1 cellular context compared by ENCODE assay signal in the genomic region with DNA sequence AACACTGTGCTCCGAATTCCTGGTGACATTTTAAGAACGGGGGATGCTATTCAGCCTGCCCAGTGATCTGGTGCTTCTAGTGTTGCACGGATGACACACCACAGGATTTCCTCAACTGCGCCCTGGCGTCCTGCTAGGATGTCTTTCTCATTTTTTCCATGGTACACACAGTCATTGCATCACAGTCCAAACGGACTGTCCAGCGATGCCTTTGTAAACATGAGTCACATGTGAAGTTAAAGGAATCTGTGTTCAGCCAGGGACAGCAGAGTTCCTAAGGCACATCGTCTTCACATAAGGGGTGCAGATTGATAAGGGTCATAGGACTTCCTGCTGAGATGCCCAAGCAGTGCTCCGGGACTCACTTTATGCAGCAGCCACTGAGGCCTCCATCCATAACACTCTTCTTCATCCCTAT.
TF ChIP-seq lines count a peak whose summit lies in the region.

No MANE protein-coding gene starts in this region.

TF ChIP-seq in HepG2, 621 proteins besides CTCF, POLR2A, EP300 and RAD21 (continued from another document and continues in another):
- TF ChIP-seq, protein P1, sequence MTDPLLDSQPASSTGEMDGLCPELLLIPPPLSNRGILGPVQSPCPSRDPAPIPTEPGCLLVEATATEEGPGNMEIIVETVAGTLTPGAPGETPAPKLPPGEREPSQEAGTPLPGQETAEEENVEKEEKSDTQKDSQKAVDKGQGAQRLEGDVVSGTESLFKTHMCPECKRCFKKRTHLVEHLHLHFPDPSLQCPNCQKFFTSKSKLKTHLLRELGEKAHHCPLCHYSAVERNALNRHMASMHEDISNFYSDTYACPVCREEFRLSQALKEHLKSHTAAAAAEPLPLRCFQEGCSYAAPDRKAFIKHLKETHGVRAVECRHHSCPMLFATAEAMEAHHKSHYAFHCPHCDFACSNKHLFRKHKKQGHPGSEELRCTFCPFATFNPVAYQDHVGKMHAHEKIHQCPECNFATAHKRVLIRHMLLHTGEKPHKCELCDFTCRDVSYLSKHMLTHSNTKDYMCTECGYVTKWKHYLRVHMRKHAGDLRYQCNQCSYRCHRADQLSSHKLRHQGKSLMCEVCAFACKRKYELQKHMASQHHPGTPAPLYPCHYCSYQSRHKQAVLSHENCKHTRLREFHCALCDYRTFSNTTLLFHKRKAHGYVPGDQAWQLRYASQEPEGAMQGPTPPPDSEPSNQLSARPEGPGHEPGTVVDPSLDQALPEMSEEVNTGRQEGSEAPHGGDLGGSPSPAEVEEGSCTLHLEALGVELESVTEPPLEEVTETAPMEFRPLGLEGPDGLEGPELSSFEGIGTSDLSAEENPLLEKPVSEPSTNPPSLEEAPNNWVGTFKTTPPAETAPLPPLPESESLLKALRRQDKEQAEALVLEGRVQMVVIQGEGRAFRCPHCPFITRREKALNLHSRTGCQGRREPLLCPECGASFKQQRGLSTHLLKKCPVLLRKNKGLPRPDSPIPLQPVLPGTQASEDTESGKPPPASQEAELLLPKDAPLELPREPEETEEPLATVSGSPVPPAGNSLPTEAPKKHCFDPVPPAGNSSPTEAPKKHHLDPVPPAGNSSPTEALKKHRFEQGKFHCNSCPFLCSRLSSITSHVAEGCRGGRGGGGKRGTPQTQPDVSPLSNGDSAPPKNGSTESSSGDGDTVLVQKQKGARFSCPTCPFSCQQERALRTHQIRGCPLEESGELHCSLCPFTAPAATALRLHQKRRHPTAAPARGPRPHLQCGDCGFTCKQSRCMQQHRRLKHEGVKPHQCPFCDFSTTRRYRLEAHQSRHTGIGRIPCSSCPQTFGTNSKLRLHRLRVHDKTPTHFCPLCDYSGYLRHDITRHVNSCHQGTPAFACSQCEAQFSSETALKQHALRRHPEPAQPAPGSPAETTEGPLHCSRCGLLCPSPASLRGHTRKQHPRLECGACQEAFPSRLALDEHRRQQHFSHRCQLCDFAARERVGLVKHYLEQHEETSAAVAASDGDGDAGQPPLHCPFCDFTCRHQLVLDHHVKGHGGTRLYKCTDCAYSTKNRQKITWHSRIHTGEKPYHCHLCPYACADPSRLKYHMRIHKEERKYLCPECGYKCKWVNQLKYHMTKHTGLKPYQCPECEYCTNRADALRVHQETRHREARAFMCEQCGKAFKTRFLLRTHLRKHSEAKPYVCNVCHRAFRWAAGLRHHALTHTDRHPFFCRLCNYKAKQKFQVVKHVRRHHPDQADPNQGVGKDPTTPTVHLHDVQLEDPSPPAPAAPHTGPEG (CRISPR knock-in tag; IDR thresholded peaks at IDR 0.05), result no peak
- TF ChIP-seq ZNF101 (CRISPR knock-in tag; IDR thresholded peaks at IDR 0.05; ENCODE audit: borderline replicate concordance, low read depth), result no peak
- TF ChIP-seq FOXK2 (IDR thresholded peaks at IDR 0.05), result peak; percentile 89
- peak; percentile 64 for TF ChIP-seq KLF6 (CRISPR knock-in tag; IDR thresholded peaks at IDR 0.05)
- TF ChIP-seq, protein P2, sequence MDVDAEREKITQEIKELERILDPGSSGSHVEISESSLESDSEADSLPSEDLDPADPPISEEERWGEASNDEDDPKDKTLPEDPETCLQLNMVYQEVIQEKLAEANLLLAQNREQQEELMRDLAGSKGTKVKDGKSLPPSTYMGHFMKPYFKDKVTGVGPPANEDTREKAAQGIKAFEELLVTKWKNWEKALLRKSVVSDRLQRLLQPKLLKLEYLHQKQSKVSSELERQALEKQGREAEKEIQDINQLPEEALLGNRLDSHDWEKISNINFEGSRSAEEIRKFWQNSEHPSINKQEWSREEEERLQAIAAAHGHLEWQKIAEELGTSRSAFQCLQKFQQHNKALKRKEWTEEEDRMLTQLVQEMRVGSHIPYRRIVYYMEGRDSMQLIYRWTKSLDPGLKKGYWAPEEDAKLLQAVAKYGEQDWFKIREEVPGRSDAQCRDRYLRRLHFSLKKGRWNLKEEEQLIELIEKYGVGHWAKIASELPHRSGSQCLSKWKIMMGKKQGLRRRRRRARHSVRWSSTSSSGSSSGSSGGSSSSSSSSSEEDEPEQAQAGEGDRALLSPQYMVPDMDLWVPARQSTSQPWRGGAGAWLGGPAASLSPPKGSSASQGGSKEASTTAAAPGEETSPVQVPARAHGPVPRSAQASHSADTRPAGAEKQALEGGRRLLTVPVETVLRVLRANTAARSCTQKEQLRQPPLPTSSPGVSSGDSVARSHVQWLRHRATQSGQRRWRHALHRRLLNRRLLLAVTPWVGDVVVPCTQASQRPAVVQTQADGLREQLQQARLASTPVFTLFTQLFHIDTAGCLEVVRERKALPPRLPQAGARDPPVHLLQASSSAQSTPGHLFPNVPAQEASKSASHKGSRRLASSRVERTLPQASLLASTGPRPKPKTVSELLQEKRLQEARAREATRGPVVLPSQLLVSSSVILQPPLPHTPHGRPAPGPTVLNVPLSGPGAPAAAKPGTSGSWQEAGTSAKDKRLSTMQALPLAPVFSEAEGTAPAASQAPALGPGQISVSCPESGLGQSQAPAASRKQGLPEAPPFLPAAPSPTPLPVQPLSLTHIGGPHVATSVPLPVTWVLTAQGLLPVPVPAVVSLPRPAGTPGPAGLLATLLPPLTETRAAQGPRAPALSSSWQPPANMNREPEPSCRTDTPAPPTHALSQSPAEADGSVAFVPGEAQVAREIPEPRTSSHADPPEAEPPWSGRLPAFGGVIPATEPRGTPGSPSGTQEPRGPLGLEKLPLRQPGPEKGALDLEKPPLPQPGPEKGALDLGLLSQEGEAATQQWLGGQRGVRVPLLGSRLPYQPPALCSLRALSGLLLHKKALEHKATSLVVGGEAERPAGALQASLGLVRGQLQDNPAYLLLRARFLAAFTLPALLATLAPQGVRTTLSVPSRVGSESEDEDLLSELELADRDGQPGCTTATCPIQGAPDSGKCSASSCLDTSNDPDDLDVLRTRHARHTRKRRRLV (CRISPR knock-in tag; IDR thresholded peaks at IDR 0.05), result no peak
- TF ChIP-seq MED8 (CRISPR knock-in tag; IDR thresholded peaks at IDR 0.05; ENCODE audit: insufficient replicate concordance), result no peak
- peak; percentile 87; the same call in 1 of the 2 replicates for TF ChIP-seq ZNF335 (CRISPR knock-in tag; IDR thresholded peaks at IDR 0.05)
- no peak for TF ChIP-seq ZNF251 (CRISPR knock-in tag; IDR thresholded peaks at IDR 0.05)
- TF ChIP-seq MYC (CRISPR knock-in tag; IDR thresholded peaks at IDR 0.05; ENCODE audit: borderline replicate concordance), result no peak; the same call in 1 of the 2 replicates
- TF ChIP-seq ARNT2 (CRISPR knock-in tag; IDR thresholded peaks at IDR 0.05; ENCODE audit: low read depth), result peak; percentile 78
- TF ChIP-seq TBX3 (IDR thresholded peaks at IDR 0.05; ENCODE audit: borderline replicate concordance), result no peak
- no peak for TF ChIP-seq SMAD9 (CRISPR knock-in tag; IDR thresholded peaks at IDR 0.05)
- TF ChIP-seq, protein P3, sequence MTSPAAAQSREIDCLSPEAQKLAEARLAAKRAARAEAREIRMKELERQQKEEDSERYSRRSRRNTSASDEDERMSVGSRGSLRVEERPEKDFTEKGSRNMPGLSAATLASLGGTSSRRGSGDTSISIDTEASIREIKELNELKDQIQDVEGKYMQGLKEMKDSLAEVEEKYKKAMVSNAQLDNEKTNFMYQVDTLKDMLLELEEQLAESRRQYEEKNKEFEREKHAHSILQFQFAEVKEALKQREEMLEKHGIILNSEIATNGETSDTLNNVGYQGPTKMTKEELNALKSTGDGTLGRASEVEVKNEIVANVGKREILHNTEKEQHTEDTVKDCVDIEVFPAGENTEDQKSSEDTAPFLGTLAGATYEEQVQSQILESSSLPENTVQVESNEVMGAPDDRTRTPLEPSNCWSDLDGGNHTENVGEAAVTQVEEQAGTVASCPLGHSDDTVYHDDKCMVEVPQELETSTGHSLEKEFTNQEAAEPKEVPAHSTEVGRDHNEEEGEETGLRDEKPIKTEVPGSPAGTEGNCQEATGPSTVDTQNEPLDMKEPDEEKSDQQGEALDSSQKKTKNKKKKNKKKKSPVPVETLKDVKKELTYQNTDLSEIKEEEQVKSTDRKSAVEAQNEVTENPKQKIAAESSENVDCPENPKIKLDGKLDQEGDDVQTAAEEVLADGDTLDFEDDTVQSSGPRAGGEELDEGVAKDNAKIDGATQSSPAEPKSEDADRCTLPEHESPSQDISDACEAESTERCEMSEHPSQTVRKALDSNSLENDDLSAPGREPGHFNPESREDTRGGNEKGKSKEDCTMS (CRISPR knock-in tag; conservative IDR thresholded peaks at IDR 0.05), result no peak
- peak; percentile 81 for TF ChIP-seq KDM6A (CRISPR knock-in tag; IDR thresholded peaks at IDR 0.05; ENCODE audit: low read depth)
- TF ChIP-seq ZKSCAN1 (IDR thresholded peaks at IDR 0.05; ENCODE audit: low read length), result 0 out of 2 replicates have a peak, but pooled peaks have one; percentile 8
- TF ChIP-seq JUN (CRISPR knock-in tag; IDR thresholded peaks at IDR 0.05), result peak; percentile 89; the same call in 1 of the 2 replicates
- TF ChIP-seq, protein P4, sequence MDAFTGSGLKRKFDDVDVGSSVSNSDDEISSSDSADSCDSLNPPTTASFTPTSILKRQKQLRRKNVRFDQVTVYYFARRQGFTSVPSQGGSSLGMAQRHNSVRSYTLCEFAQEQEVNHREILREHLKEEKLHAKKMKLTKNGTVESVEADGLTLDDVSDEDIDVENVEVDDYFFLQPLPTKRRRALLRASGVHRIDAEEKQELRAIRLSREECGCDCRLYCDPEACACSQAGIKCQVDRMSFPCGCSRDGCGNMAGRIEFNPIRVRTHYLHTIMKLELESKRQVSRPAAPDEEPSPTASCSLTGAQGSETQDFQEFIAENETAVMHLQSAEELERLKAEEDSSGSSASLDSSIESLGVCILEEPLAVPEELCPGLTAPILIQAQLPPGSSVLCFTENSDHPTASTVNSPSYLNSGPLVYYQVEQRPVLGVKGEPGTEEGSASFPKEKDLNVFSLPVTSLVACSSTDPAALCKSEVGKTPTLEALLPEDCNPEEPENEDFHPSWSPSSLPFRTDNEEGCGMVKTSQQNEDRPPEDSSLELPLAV (CRISPR knock-in tag; conservative IDR thresholded peaks at IDR 0.05; ENCODE audit: low read depth), result no peak
- no peak for TF ChIP-seq SETDB1 (CRISPR knock-in tag; IDR thresholded peaks at IDR 0.05; ENCODE audit: borderline replicate concordance)
- TF ChIP-seq ZNF556 (CRISPR knock-in tag; IDR thresholded peaks at IDR 0.05; ENCODE audit: borderline replicate concordance), result peak; percentile 81; the same call in 1 of the 2 replicates
- no peak for TF ChIP-seq ZNF652 (CRISPR knock-in tag; IDR thresholded peaks at IDR 0.05; ENCODE audit: borderline replicate concordance, low read depth)
- TF ChIP-seq KLF9 (CRISPR knock-in tag; IDR thresholded peaks at IDR 0.05; ENCODE audit: low read depth), result no peak
- TF ChIP-seq, protein P5, sequence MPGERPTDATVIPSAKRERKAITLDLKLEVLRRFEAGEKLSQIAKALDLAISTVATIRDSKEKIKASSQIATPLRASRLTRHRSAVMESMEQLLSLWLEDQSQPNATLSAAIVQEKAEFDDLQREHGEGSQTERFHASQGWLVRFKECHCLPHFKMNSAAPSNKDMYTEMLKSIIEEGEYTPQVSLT (CRISPR knock-in tag; IDR thresholded peaks at IDR 0.05; ENCODE audit: borderline replicate concordance, low read depth), result no peak
- TF ChIP-seq KMT2A (CRISPR knock-in tag; IDR thresholded peaks at IDR 0.05), result no peak
- TF ChIP-seq ZBTB20 (CRISPR knock-in tag; IDR thresholded peaks at IDR 0.05; ENCODE audit: borderline replicate concordance, low read depth), result peak; percentile 85; the same call in 1 of the 2 replicates
- no peak for TF ChIP-seq ZNF329 (CRISPR knock-in tag; IDR thresholded peaks at IDR 0.05; ENCODE audit: low read depth)
- TF ChIP-seq, protein P6, sequence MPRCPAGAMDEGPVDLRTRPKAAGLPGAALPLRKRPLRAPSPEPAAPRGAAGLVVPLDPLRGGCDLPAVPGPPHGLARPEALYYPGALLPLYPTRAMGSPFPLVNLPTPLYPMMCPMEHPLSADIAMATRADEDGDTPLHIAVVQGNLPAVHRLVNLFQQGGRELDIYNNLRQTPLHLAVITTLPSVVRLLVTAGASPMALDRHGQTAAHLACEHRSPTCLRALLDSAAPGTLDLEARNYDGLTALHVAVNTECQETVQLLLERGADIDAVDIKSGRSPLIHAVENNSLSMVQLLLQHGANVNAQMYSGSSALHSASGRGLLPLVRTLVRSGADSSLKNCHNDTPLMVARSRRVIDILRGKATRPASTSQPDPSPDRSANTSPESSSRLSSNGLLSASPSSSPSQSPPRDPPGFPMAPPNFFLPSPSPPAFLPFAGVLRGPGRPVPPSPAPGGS (CRISPR knock-in tag; IDR thresholded peaks at IDR 0.05), result no peak
- TF ChIP-seq, protein P7, sequence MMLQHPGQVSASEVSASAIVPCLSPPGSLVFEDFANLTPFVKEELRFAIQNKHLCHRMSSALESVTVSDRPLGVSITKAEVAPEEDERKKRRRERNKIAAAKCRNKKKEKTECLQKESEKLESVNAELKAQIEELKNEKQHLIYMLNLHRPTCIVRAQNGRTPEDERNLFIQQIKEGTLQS (CRISPR knock-in tag; IDR thresholded peaks at IDR 0.05), result peak; percentile 98
- no peak for TF ChIP-seq NR1H2 (CRISPR knock-in tag; IDR thresholded peaks at IDR 0.05; ENCODE audit: borderline replicate concordance, low read depth)
- TF ChIP-seq, protein P8, sequence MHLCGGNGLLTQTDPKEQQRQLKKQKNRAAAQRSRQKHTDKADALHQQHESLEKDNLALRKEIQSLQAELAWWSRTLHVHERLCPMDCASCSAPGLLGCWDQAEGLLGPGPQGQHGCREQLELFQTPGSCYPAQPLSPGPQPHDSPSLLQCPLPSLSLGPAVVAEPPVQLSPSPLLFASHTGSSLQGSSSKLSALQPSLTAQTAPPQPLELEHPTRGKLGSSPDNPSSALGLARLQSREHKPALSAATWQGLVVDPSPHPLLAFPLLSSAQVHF (CRISPR knock-in tag; IDR thresholded peaks at IDR 0.05), result no peak
- TF ChIP-seq, protein P9, sequence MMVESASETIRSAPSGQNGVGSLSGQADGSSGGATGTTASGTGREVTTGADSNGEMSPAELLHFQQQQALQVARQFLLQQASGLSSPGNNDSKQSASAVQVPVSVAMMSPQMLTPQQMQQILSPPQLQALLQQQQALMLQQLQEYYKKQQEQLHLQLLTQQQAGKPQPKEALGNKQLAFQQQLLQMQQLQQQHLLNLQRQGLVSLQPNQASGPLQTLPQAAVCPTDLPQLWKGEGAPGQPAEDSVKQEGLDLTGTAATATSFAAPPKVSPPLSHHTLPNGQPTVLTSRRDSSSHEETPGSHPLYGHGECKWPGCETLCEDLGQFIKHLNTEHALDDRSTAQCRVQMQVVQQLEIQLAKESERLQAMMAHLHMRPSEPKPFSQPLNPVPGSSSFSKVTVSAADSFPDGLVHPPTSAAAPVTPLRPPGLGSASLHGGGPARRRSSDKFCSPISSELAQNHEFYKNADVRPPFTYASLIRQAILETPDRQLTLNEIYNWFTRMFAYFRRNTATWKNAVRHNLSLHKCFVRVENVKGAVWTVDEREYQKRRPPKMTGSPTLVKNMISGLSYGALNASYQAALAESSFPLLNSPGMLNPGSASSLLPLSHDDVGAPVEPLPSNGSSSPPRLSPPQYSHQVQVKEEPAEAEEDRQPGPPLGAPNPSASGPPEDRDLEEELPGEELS (CRISPR knock-in tag; IDR thresholded peaks at IDR 0.05), result peak; percentile 90
- TF ChIP-seq SNAI1 (CRISPR knock-in tag; IDR thresholded peaks at IDR 0.05; ENCODE audit: borderline replicate concordance), result no peak
- no peak for TF ChIP-seq ISL2 (CRISPR knock-in tag; IDR thresholded peaks at IDR 0.05)
- no peak for TF ChIP-seq ZNF776 (CRISPR knock-in tag; IDR thresholded peaks at IDR 0.05)
- TF ChIP-seq NKX3-1 (CRISPR knock-in tag; IDR thresholded peaks at IDR 0.05), result no peak
- no peak for TF ChIP-seq NFRKB (IDR thresholded peaks at IDR 0.05)
